Comparison of ENCODE assay signal across 1 cellular context in genomic region chr19:2458054-2458453, GRCh38.
TF ChIP-seq lines count a peak whose summit lies in the region.

No MANE protein-coding gene starts in this region.

TF ChIP-seq in HepG2, 621 proteins besides CTCF, POLR2A, EP300 and RAD21 (continued from another document):
- no peak for TF ChIP-seq FOXO4 (CRISPR knock-in tag; conservative IDR thresholded peaks at IDR 0.05)
- peak; percentile 54; the same call in 1 of the 2 replicates for TF ChIP-seq NCOA2 (CRISPR knock-in tag; IDR thresholded peaks at IDR 0.05)
- 0 out of 2 replicates have a peak, but pooled peaks have one; percentile 37 for TF ChIP-seq ZMYM3 (CRISPR knock-in tag; IDR thresholded peaks at IDR 0.05)
- peak; percentile 25; the same call in 1 of the 2 replicates for TF ChIP-seq TBX3 (IDR thresholded peaks at IDR 0.05; ENCODE audit: borderline replicate concordance)
- no peak for TF ChIP-seq ZNF891 (CRISPR knock-in tag; IDR thresholded peaks at IDR 0.05)
- TF ChIP-seq UBTF (CRISPR knock-in tag; IDR thresholded peaks at IDR 0.05) = no peak
- peak; percentile 75 for TF ChIP-seq NR2C2 (CRISPR knock-in tag; IDR thresholded peaks at IDR 0.05; ENCODE audit: borderline replicate concordance)
- TF ChIP-seq CEBPB (IDR thresholded peaks at IDR 0.05; ENCODE audit: borderline replicate concordance, low read depth, low read length) = peak; percentile 72; the same call in 1 of the 2 replicates
- TF ChIP-seq DMTF1 (CRISPR knock-in tag; IDR thresholded peaks at IDR 0.05) = no peak
- no peak for TF ChIP-seq FOXK2 (IDR thresholded peaks at IDR 0.05)
- TF ChIP-seq CBFB (CRISPR knock-in tag; IDR thresholded peaks at IDR 0.05) = no peak
- TF ChIP-seq ZNF34 (CRISPR knock-in tag; IDR thresholded peaks at IDR 0.05; ENCODE audit: borderline replicate concordance) = no peak
- no peak for TF ChIP-seq SMAD1 (CRISPR knock-in tag; IDR thresholded peaks at IDR 0.05; ENCODE audit: borderline replicate concordance, low read depth)
- TF ChIP-seq SRSF9 (IDR thresholded peaks at IDR 0.05; ENCODE audit: borderline replicate concordance, insufficient read depth, low read depth, low read length, poor library complexity, severe bottlenecking) = no peak
- no peak for TF ChIP-seq ZNF776 (CRISPR knock-in tag; IDR thresholded peaks at IDR 0.05)
- no peak for TF ChIP-seq JUN (CRISPR knock-in tag; IDR thresholded peaks at IDR 0.05)
- no peak for TF ChIP-seq SOX13 (IDR thresholded peaks at IDR 0.05)
- TF ChIP-seq SOX13 (CRISPR knock-in tag; conservative IDR thresholded peaks at IDR 0.05 in 1 of 2, IDR thresholded peaks at IDR 0.05 in 1 of 2) = peak in 1 of 2 experiments; percentile 63; a peak in 1 of 4 replicates
- no peak for TF ChIP-seq ATM (IDR thresholded peaks at IDR 0.05; ENCODE audit: borderline replicate concordance)
- peak; percentile 47 for TF ChIP-seq ZEB1 (IDR thresholded peaks at IDR 0.05; ENCODE audit: insufficient replicate concordance, low read depth)
- no peak for TF ChIP-seq BRCA1 (CRISPR knock-in tag; IDR thresholded peaks at IDR 0.05)
- peak; percentile 78 for TF ChIP-seq LCORL (IDR thresholded peaks at IDR 0.05)
- peak; percentile 67; the same call in 1 of the 2 replicates for TF ChIP-seq LCORL (CRISPR knock-in tag; IDR thresholded peaks at IDR 0.05)
- TF ChIP-seq FOXP1 (IDR thresholded peaks at IDR 0.05) = no peak
- no peak for TF ChIP-seq FOXP1 (CRISPR knock-in tag; IDR thresholded peaks at IDR 0.05)
- peak; percentile 71 to 90; a peak in 3 of 4 replicates for TF ChIP-seq NR2F1 (CRISPR knock-in tag; IDR thresholded peaks at IDR 0.05)
- TF ChIP-seq NCOR1 (IDR thresholded peaks at IDR 0.05; ENCODE audit: borderline replicate concordance, low read length) = peak; percentile 59; the same call in 1 of the 2 replicates
- TF ChIP-seq ZBTB21 (CRISPR knock-in tag; IDR thresholded peaks at IDR 0.05) = no peak
- TF ChIP-seq REST (IDR thresholded peaks at IDR 0.05; ENCODE audit: borderline replicate concordance in 1 of 2, low read depth in 1 of 2, low read length in 2 of 2) = no peak
- no peak for TF ChIP-seq ISX (CRISPR knock-in tag; conservative IDR thresholded peaks at IDR 0.05)
- no peak for TF ChIP-seq ZSCAN5A (CRISPR knock-in tag; IDR thresholded peaks at IDR 0.05; ENCODE audit: borderline replicate concordance)
- TF ChIP-seq ZNF414 (CRISPR knock-in tag; IDR thresholded peaks at IDR 0.05) = no peak
- peak; percentile 20; the same call in 1 of the 2 replicates for TF ChIP-seq SKIL (CRISPR knock-in tag; IDR thresholded peaks at IDR 0.05; ENCODE audit: borderline replicate concordance)
- TF ChIP-seq ZFP41 (CRISPR knock-in tag; IDR thresholded peaks at IDR 0.05; ENCODE audit: borderline replicate concordance) = no peak
- 0 out of 2 replicates have a peak, but pooled peaks have one; percentile 25 for TF ChIP-seq ZNF430 (CRISPR knock-in tag; IDR thresholded peaks at IDR 0.05)
- TF ChIP-seq PPARG (CRISPR knock-in tag; conservative IDR thresholded peaks at IDR 0.05) = no peak
- TF ChIP-seq ATF2 (CRISPR knock-in tag; IDR thresholded peaks at IDR 0.05) = peak; percentile 42; the same call in 1 of the 2 replicates
- TF ChIP-seq MAFF (IDR thresholded peaks at IDR 0.05; ENCODE audit: low read depth, low read length) = no peak
- TF ChIP-seq HIVEP1 (CRISPR knock-in tag; IDR thresholded peaks at IDR 0.05) = no peak
- peak; percentile 47; the same call in 1 of the 2 replicates for TF ChIP-seq SOX5 (CRISPR knock-in tag; IDR thresholded peaks at IDR 0.05; ENCODE audit: borderline replicate concordance)
- TF ChIP-seq SKI (IDR thresholded peaks at IDR 0.05; ENCODE audit: partially characterized antibody) = peak; percentile 28
- TF ChIP-seq THAP11 (CRISPR knock-in tag; IDR thresholded peaks at IDR 0.05) = peak; percentile 76
- no peak for TF ChIP-seq KAT8 (CRISPR knock-in tag; IDR thresholded peaks at IDR 0.05)
- no peak for TF ChIP-seq ZFP36L2 (CRISPR knock-in tag; IDR thresholded peaks at IDR 0.05)
TF ChIP-seq in HepG2: peak in this region for 49.
